8 cellular contexts compared by ENCODE assay signal in genomic region chr5:143403357-143403606, GRCh38. TPM values are rescaled to one million over a fixed set of nuclear protein-coding genes. Genes with fewer than 3 reads are reported as not detected.
DNase-seq lines count a peak whose midpoint lies in the region; ATAC-seq and TF ChIP-seq lines count a peak whose summit lies in the region.

No MANE protein-coding gene starts in this region.

- H2BK15ac ChIP-seq in mesenchymal stem cell (ENCODE audit: low read depth, poor library complexity, severe bottlenecking) = peak overlapping the region; percentile 100

- H3K36me3 ChIP-seq in breast epithelium = no peaks in the 10 kb centered on the region
- H3K36me3 ChIP-seq in mesenchymal stem cell (ENCODE audit: control insufficient read depth in 1 of 2, insufficient read depth in 2 of 2, low read depth in 1 of 2, low read length in 2 of 2) = peaks cover 0 to 18% of the 10 kb centered on the region in 2 experiments
- H3K36me3 ChIP-seq in urinary bladder (ENCODE audit: insufficient read depth) = no peaks in the 10 kb centered on the region

- H2BK120ac ChIP-seq in mesenchymal stem cell (ENCODE audit: low read depth, low read length) = peak overlapping the region; percentile 86

- peak overlapping the region; percentile 39 for H2AFZ ChIP-seq in mesenchymal stem cell (ENCODE audit: low read depth, low read length)

- H3K18ac ChIP-seq in mesenchymal stem cell (ENCODE audit: low read depth in 1 of 2, low read length in 2 of 2) = peak overlapping the region; percentile 96 to 99

- H4K91ac ChIP-seq in mesenchymal stem cell (ENCODE audit: low read length) = peak overlapping the region; percentile 97

- peak overlapping the region in 1 of 2 experiments; percentile 93 for H3K23ac ChIP-seq in mesenchymal stem cell (ENCODE audit: low read length in 2 of 2)

- H3K9me3 ChIP-seq in breast epithelium = no peaks in the 10 kb centered on the region
- no peaks in the 10 kb centered on the region for H3K9me3 ChIP-seq in mesenchymal stem cell (ENCODE audit: control insufficient read depth, low read length)

- ATAC-seq in GM19372 (IDR thresholded peaks at IDR 0.05; ENCODE audit: low read depth, unreplicated experiment) = peak; percentile 9
- peak; percentile 1 for ATAC-seq in HG03558 (IDR thresholded peaks at IDR 0.05; ENCODE audit: extremely low read depth, unreplicated experiment)

- peak overlapping the region; percentile 79 to 81 for H3K4ac ChIP-seq in mesenchymal stem cell (ENCODE audit: low read depth in 1 of 2, low read length in 2 of 2)

- DNase-seq in breast epithelium (ENCODE audit: low spot score in 2 of 2) (no peak), mesenchymal stem cell (no peak), globus pallidus (ENCODE audit: low spot score) (no peak), SKM-1 treated with dmso at 0.1 percent for 144 hours (lab: John Stamatoyannopoulos, UW; ENCODE audit: unreplicated experiment) (no peak)

- H4K8ac ChIP-seq in mesenchymal stem cell (ENCODE audit: low read length) = peak overlapping the region; percentile 94

- WGBS in mesenchymal stem cell = 0% methylated on average over 18 of the region's 29 CpGs
- under 1% methylated on average over 29 of the region's 29 CpGs for WGBS in urinary bladder

- intact Hi-C loops in breast epithelium (cut with DNase I; ENCODE audit: low total_unique reads) = loop anchor here (10.0 kb wide), 1 partner anchor 378 kb away; no protein-coding TSS in a partner anchor

- H3K27me3 ChIP-seq in breast epithelium (no peaks in the 10 kb centered on the region), mesenchymal stem cell (ENCODE audit: control insufficient read depth in 1 of 2, insufficient read depth in 1 of 2, low read length in 2 of 2) (no peaks in the 10 kb centered on the region)

- peak overlapping the region in 1 of 2 experiments; percentile 98 for H3K14ac ChIP-seq in mesenchymal stem cell (ENCODE audit: low read length in 2 of 2)

- peaks cover 7% of the 10 kb centered on the region for H3K79me1 ChIP-seq in mesenchymal stem cell (replicated peaks; ENCODE audit: low read length, poor library complexity, severe bottlenecking)

- H3K4me2 ChIP-seq in mesenchymal stem cell (ENCODE audit: low read length, poor library complexity, severe bottlenecking) = peak overlapping the region; percentile 84

- no peaks in the 10 kb centered on the region for H3K4me1 ChIP-seq in breast epithelium
- H3K4me1 ChIP-seq in mesenchymal stem cell (ENCODE audit: control insufficient read depth, insufficient read depth, low read depth, low read length) = peaks cover 2% of the 10 kb centered on the region
- H3K4me1 ChIP-seq in urinary bladder (ENCODE audit: insufficient read depth) = no peaks in the 10 kb centered on the region

- no peak overlapping the region for H2AK5ac ChIP-seq in mesenchymal stem cell (ENCODE audit: low read length, severe bottlenecking)

- TF ChIP-seq CTCF in 22Rv1 (IDR thresholded peaks at IDR 0.05) (no peak), breast epithelium (IDR thresholded peaks at IDR 0.05) (no peak)

- peak overlapping the region; percentile 96 for H2BK5ac ChIP-seq in mesenchymal stem cell (ENCODE audit: low read depth, low read length, poor library complexity, severe bottlenecking)

- no peak for TF ChIP-seq POLR2A in breast epithelium (IDR thresholded peaks at IDR 0.05)

- H3K4me3 ChIP-seq in breast epithelium (peak overlapping the region; percentile 90 to 92 (median 91)), mesenchymal stem cell (ENCODE audit: insufficient read depth in 1 of 2, low read depth in 1 of 2, low read length in 2 of 2) (peak overlapping the region; percentile 89 to 97), urinary bladder (ENCODE audit: low read depth, low read length) (peak overlapping the region; percentile 83)

- H3K9ac ChIP-seq in mesenchymal stem cell (ENCODE audit: low read length) = peak overlapping the region; percentile 95

- peak overlapping the region; percentile 92 for H3K27ac ChIP-seq in 22Rv1
- peak overlapping the region; percentile 96 to 99 for H3K27ac ChIP-seq in breast epithelium
- peak overlapping the region; percentile 89 for H3K27ac ChIP-seq in mesenchymal stem cell (ENCODE audit: low read length, poor library complexity, severe bottlenecking)
- peak overlapping the region; percentile 92 for H3K27ac ChIP-seq in urinary bladder (ENCODE audit: low read depth)

- peak overlapping the region; percentile 89 to 97 for H2BK12ac ChIP-seq in mesenchymal stem cell (ENCODE audit: low read length in 2 of 2)

RNA-seq across cellular contexts. Expression of gene NR3C1, which starts 0.2 kb away (rescaled TPM):
- 100 to 1,000 TPM in 1 of 3 donors, 10 to 100 TPM in 2; 51.1 to 122 (median 69.7) TPM for total RNA-seq in breast epithelium
- polyA plus RNA-seq in mesenchymal stem cell (2013, experiment 1 of 2) = 24.7 TPM
- polyA plus RNA-seq in mesenchymal stem cell (2013, experiment 2 of 2) = 24.3 TPM
- 80.2 TPM for total RNA-seq in urinary bladder
- polyA plus RNA-seq in urinary bladder = 29.2 TPM
